ENCODE assay signal across 8 cellular contexts in the genomic region with DNA sequence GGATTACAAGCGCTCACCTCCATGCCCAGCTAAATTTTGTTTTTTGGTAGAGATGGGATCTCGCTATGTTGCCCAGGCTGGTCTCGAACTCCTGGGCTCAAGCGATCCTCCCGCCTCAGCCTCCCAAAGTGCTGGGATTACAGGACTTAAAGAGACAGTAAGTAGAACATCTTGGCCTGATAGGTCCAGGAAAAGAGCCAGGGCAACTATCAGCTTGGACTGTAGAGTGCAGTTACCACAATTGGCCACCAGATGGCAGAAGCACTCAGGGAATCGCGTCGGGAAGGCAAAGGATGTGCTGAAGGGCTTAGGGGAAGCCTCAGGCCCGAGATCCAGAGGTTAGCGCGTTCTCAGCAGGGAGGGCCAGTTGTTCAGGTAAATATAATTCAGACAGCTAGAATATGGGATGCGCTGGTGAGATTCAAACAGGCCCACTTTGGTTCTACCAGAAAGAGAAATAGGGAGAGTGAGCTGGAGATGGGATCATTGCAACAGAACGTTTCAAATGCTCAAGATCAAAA. TPM values are rescaled to one million over a fixed set of nuclear protein-coding genes. Genes with fewer than 3 reads are reported as not detected.
A peak's percentile ranks its signal among the peaks of the same experiment; 100 is the strongest.
DNase-seq lines count a peak whose midpoint lies in the region; ATAC-seq, FAIRE-seq and TF ChIP-seq lines count a peak whose summit lies in the region.

No MANE protein-coding gene starts in this region.

- ATAC-seq in HG02852 (IDR thresholded peaks at IDR 0.05; ENCODE audit: unreplicated experiment): peak; percentile 84

- no peaks in the 10 kb centered on the region for H3K9me1 ChIP-seq in keratinocyte (ENCODE audit: control insufficient read depth, extremely low read depth, insufficient read depth, low read length)

- peak; percentile 70 for FAIRE-seq in bronchial epithelial cell (lab: Jason Lieb, UNC)
- peak; percentile 99 for FAIRE-seq in keratinocyte (lab: Jason Lieb, UNC)

- TF ChIP-seq CTCF in 22Rv1 (IDR thresholded peaks at IDR 0.05): peak; percentile 89
- TF ChIP-seq CTCF in GM12875 (IDR thresholded peaks at IDR 0.05; ENCODE audit: borderline replicate concordance, insufficient read depth, low read depth, low read length): peak; percentile 89
- peak; percentile 94 for TF ChIP-seq CTCF in WI38 (IDR thresholded peaks at IDR 0.05; ENCODE audit: low read depth, low read length)
- peak; percentile 91 for TF ChIP-seq CTCF in bronchial epithelial cell (IDR thresholded peaks at IDR 0.05; ENCODE audit: insufficient read depth, low read length, severe bottlenecking)
- peak; percentile 90 to 99 (median 98) for TF ChIP-seq CTCF in keratinocyte (optimal IDR thresholded peaks at IDR 0.05 in 1 of 3, IDR thresholded peaks at IDR 0.05 in 1 of 3, conservative IDR thresholded peaks at IDR 0.05 in 1 of 3; ENCODE audit: extremely low read depth in 1 of 3, insufficient read depth in 2 of 3, low read length in 3 of 3)

- peak; percentile 52 to 80 for DNase-seq in NCI-H2081 (lab: John Stamatoyannopoulos, UW)
- peak; percentile 79 for DNase-seq in bronchial epithelial cell (ENCODE audit: low read depth)
- peak; percentile 23 for DNase-seq in keratinocyte (ENCODE audit: low read depth, low spot score)
- peak; percentile 63 for DNase-seq in stimulated activated CD4-positive, alpha-beta T cell treated with anti-CD3 and anti-CD28 coated beads, Interleukin-1b, Interleukin-23, amount 100 ng/mL, for 48 hours

- no peak overlapping the region for H3K4me2 ChIP-seq in keratinocyte (ENCODE audit: control insufficient read depth, extremely low read depth, insufficient read depth, low read depth, low read length)

- H2AFZ ChIP-seq in keratinocyte (ENCODE audit: control insufficient read depth, low read length): peak overlapping the region; percentile 4

- H3K36me3 ChIP-seq in bronchial epithelial cell (ENCODE audit: control insufficient read depth, insufficient read depth, low read length) (no peaks in the 10 kb centered on the region), keratinocyte (ENCODE audit: control insufficient read depth in 2 of 2, extremely low read depth in 1 of 2, insufficient read depth in 2 of 2, low read length in 2 of 2) (no peaks in the 10 kb centered on the region)

- H3K27me3 ChIP-seq in bronchial epithelial cell (ENCODE audit: control insufficient read depth, insufficient read depth, low read length) (no peaks in the 10 kb centered on the region), keratinocyte (ENCODE audit: control insufficient read depth, extremely low read depth, insufficient read depth, low read length) (no peaks in the 10 kb centered on the region)

- H3K79me2 ChIP-seq in keratinocyte (ENCODE audit: control insufficient read depth, insufficient read depth, low read length): no peaks in the 10 kb centered on the region

- dilution Hi-C loops in keratinocyte (cut with MboI; ENCODE audit: extremely low pct_ligation_motif_present, low sequenced_read_pairs): loop anchor here (25.0 kb wide), 1 partner anchor 223 kb away; no protein-coding TSS in a partner anchor

- H3K9ac ChIP-seq in keratinocyte (ENCODE audit: control insufficient read depth, extremely low read depth, insufficient read depth, low read length): no peak overlapping the region

- no peak overlapping the region for H3K4me3 ChIP-seq in GM12875 (ENCODE audit: low read depth, low read length)
- no peak overlapping the region for H3K4me3 ChIP-seq in WI38 (ENCODE audit: low read depth, low read length)
- H3K4me3 ChIP-seq in bronchial epithelial cell (ENCODE audit: low read depth, low read length): no peak overlapping the region
- no peak overlapping the region for H3K4me3 ChIP-seq in keratinocyte (ENCODE audit: control insufficient read depth in 2 of 3, extremely low read depth in 1 of 3, insufficient read depth in 2 of 3, low read depth in 1 of 3, low read length in 3 of 3)

- H3K9me3 ChIP-seq in keratinocyte (ENCODE audit: control insufficient read depth, low read depth, low read length): no peaks in the 10 kb centered on the region

- H3K27ac ChIP-seq in 22Rv1: no peak overlapping the region
- H3K27ac ChIP-seq in keratinocyte (ENCODE audit: control insufficient read depth, insufficient read depth, low read length): no peak overlapping the region

- no peaks in the 10 kb centered on the region for H3K4me1 ChIP-seq in keratinocyte (ENCODE audit: control insufficient read depth, extremely low read depth, insufficient read depth, low read length)

- no peaks in the 10 kb centered on the region for H4K20me1 ChIP-seq in keratinocyte (ENCODE audit: control insufficient read depth, extremely low read depth, insufficient read depth, low read length)

RNA-seq across cellular contexts. Expression of a gene that starts 21.5 kb away (rescaled TPM):
- total RNA-seq in bronchial epithelial cell: not detected in 2 replicates
- not detected in 3 replicates for polyA plus RNA-seq in keratinocyte
- not detected for polyA plus RNA-seq in keratinocyte (2011; ENCODE audit: low read depth)
- not detected in 2 replicates for polyA plus RNA-seq in keratinocyte (2011; cell fraction: cytosol; rRNA removed)
- not detected in 2 replicates for polyA plus RNA-seq in keratinocyte (2011; cell fraction: nucleus; rRNA removed)
- polyA plus RNA-seq in keratinocyte (2012; ENCODE audit: low replicate concordance): not detected in 2 replicates
- polyA minus RNA-seq in keratinocyte: not detected in 3 replicates
- not detected for polyA minus RNA-seq in keratinocyte (2011; cell fraction: cytosol; rRNA and poly(A)+ RNA removed)
- not detected in 2 replicates for polyA minus RNA-seq in keratinocyte (2011; cell fraction: nucleus; rRNA and poly(A)+ RNA removed)

Comparison
In these comparisons a context has a peak if more than half of its experiments do, and no peak if none do; other contexts are left out.
1. DNase-seq: peak in every context shown above with its lines; median percentile 79 in bronchial epithelial cell; 66 in NCI-H2081; 63 in stimulated activated CD4-positive, alpha-beta T cell treated with anti-CD3 and anti-CD28 coated beads, Interleukin-1b, Interleukin-23, amount 100 ng/mL, for 48 hours; 23 in keratinocyte.